Comparison of ENCODE assay signal across 8 cellular contexts in the genomic region with DNA sequence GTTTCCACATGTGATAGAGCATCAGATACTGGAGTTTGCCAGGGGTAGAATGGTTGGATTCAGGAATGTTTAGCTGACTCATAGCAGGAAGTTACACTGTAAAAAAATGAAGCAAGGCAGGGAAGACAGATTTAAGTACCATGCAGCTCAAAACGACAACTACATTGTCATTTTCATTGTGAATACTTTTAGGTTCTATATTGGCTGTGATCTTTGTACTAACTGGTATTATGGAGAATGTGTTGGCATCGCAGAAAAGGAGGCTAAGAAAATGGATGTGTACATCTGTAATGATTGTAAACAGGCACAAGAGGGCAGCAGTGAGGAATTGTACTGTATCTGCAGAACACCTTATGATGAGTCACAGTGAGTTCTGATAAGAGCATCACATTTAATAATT. TPM values are rescaled to one million over a fixed set of nuclear protein-coding genes. Genes with fewer than 3 reads are reported as not detected.
DNase-seq lines count a peak whose midpoint lies in the region; ATAC-seq and TF ChIP-seq lines count a peak whose summit lies in the region.
"Not testable (repeated sequence)": the region's sequence is repeated elsewhere in the genome, so short reads cannot be mapped to it uniquely, and the experiment has no call there.

No MANE protein-coding gene starts in this region.

- not testable (repeated sequence) for H3K4me3 Mint-ChIP-seq in activated T-helper 17 cell treated with anti-CD3 and anti-CD28 coated beads, Interleukin-2, amount 50 U/mL, for 72 hours
- peak overlapping the region; percentile 11 to 50 for H3K4me3 Mint-ChIP-seq in stimulated activated naive B cell treated with anti-CD40 and anti-IgM and Interleukin-4, amounts not matched to agents 10 μg/mL and 1 μg/mL and 100 μg/mL, for 72 hours

- peak; percentile 53 for TF ChIP-seq RAD21 in HCT116 (IDR thresholded peaks at IDR 0.05; ENCODE audit: low read depth)

- not testable (repeated sequence) for H3K9me3 Mint-ChIP-seq in activated T-helper 17 cell treated with anti-CD3 and anti-CD28 coated beads, Interleukin-2, amount 50 U/mL, for 72 hours; stimulated activated naive B cell treated with anti-CD40 and anti-IgM and Interleukin-4, amounts not matched to agents 10 μg/mL and 1 μg/mL and 100 μg/mL, for 72 hours

- H2AFZ ChIP-seq in HCT116 (ENCODE audit: low read depth, low read length, poor library complexity, severe bottlenecking): not testable (repeated sequence)

- RAD21 ChIA-PET in HCT116 (lab: Charles Lee; ENCODE audit: low non-redundant PET in 1 of 2, low total read pairs in 2 of 2, uncharacterized antibody in 2 of 2, unreplicated experiment in 2 of 2): not testable (repeated sequence)

- H3K36me3 ChIP-seq in HCT116 (ENCODE audit: control insufficient read depth in 1 of 2, insufficient read depth in 2 of 2, low read length in 2 of 2): not testable (repeated sequence)

- H3K9me3 ChIP-seq in HCT116 (ENCODE audit: control insufficient read depth in 1 of 2, insufficient read depth in 1 of 2, low read depth in 1 of 2, low read length in 2 of 2): not testable (repeated sequence)

- not testable (repeated sequence) for H3K4me3 ChIP-seq in HCT116 (replicated peaks in 1 of 2; ENCODE audit: low read depth in 1 of 2, low read length in 2 of 2)

- DNase-seq in DMS114 treated with DMSO at 0.1 percent for 48 hours (lab: John Stamatoyannopoulos, UW; ENCODE audit: unreplicated experiment) (peak; percentile 65), HCT116 (ENCODE audit: low read depth, low spot score) (peak; percentile 79), NCI-H1930 (lab: John Stamatoyannopoulos, UW) (peak; percentile 3 to 26), SK-MEL-5 (ENCODE audit: low read depth, low spot score) (peak; percentile 90), fibroblast of gingiva (ENCODE audit: low read depth) (peak; percentile 31), mucosa of gallbladder (ENCODE audit: low spot score) (peak; percentile 77)
- peak; percentile 53 for DNase-seq in stimulated activated naive B cell treated with anti-CD40 and anti-IgM and Interleukin-4, amounts not matched to agents 10 μg/mL and 1 μg/mL and 100 μg/mL, for 72 hours

- H3K4me2 ChIP-seq in HCT116 (ENCODE audit: low read length): peak overlapping the region; percentile 52

- H3K27me3 Mint-ChIP-seq in activated T-helper 17 cell treated with anti-CD3 and anti-CD28 coated beads, Interleukin-2, amount 50 U/mL, for 72 hours; stimulated activated naive B cell treated with anti-CD40 and anti-IgM and Interleukin-4, amounts not matched to agents 10 μg/mL and 1 μg/mL and 100 μg/mL, for 72 hours: not testable (repeated sequence)

- intact Hi-C loops in HCT116 (cut with micrococcal nuclease): not testable (repeated sequence)

- H3K4me1 Mint-ChIP-seq in activated T-helper 17 cell treated with anti-CD3 and anti-CD28 coated beads, Interleukin-2, amount 50 U/mL, for 72 hours: peaks cover 12% of the 10 kb centered on the region
- H3K4me1 Mint-ChIP-seq in stimulated activated naive B cell treated with anti-CD40 and anti-IgM and Interleukin-4, amounts not matched to agents 10 μg/mL and 1 μg/mL and 100 μg/mL, for 72 hours: peaks cover 13 to 22% of the 10 kb centered on the region in 2 donors

- peak; percentile 40 to 65 (median 52) for TF ChIP-seq CTCF in HCT116 (IDR thresholded peaks at IDR 0.05 in 2 of 3, conservative IDR thresholded peaks at IDR 0.05 in 1 of 3; ENCODE audit: borderline replicate concordance in 1 of 3, insufficient read depth in 1 of 3, low read depth in 2 of 3, low read length in 2 of 3)

- H3K9ac ChIP-seq in HCT116 (ENCODE audit: low read length): not testable (repeated sequence)

- in situ Hi-C loops in SK-MEL-5 (cut with HindIII; ENCODE audit: low pct_unique_long_range_greater_than_20kb, low sequenced_read_pairs): not testable (repeated sequence)

- H3K27ac ChIP-seq in HCT116 (ENCODE audit: low read depth, low read length): peak overlapping the region; percentile 62; the same call in 1 of the 2 replicates

- TF ChIP-seq POLR2A in HCT116 (IDR thresholded peaks at IDR 0.05; ENCODE audit: borderline replicate concordance, extremely low read depth, insufficient read depth, insufficient read length): not testable (repeated sequence)

- not testable (repeated sequence) for H3K79me2 ChIP-seq in HCT116 (ENCODE audit: insufficient read depth, low read length)

- POLR2A ChIA-PET in HCT116 (lab: Charles Lee): not testable (repeated sequence)

- not testable (repeated sequence) for H3K27ac Mint-ChIP-seq in activated T-helper 17 cell treated with anti-CD3 and anti-CD28 coated beads, Interleukin-2, amount 50 U/mL, for 72 hours
- H3K27ac Mint-ChIP-seq in stimulated activated naive B cell treated with anti-CD40 and anti-IgM and Interleukin-4, amounts not matched to agents 10 μg/mL and 1 μg/mL and 100 μg/mL, for 72 hours: peak overlapping the region; percentile 63

- not testable (repeated sequence) for H4K20me1 ChIP-seq in HCT116 (ENCODE audit: insufficient read depth)

- not testable (repeated sequence) for BruUV-seq in HCT116 (replicated peaks; lab: Mats Ljungman, UMichigan)

- not testable (repeated sequence) for H3K27me3 ChIP-seq in HCT116 (ENCODE audit: insufficient read depth, low read length)

- peak; percentile 89 for ATAC-seq in HCT116
- ATAC-seq in activated T-helper 17 cell treated with anti-CD3 and anti-CD28 coated beads, Interleukin-2, amount 50 U/mL, for 72 hours (replicated peaks): peak; percentile 63
- ATAC-seq in stimulated activated naive B cell treated with anti-CD40 and anti-IgM and Interleukin-4, amounts not matched to agents 10 μg/mL and 1 μg/mL and 100 μg/mL, for 72 hours (replicated peaks): peak; percentile 60 to 73

- H3K36me3 Mint-ChIP-seq in activated T-helper 17 cell treated with anti-CD3 and anti-CD28 coated beads, Interleukin-2, amount 50 U/mL, for 72 hours (ENCODE audit: low read depth); stimulated activated naive B cell treated with anti-CD40 and anti-IgM and Interleukin-4, amounts not matched to agents 10 μg/mL and 1 μg/mL and 100 μg/mL, for 72 hours: not testable (repeated sequence)

- H3K4me1 ChIP-seq in HCT116 (ENCODE audit: control insufficient read depth in 1 of 2, insufficient read depth in 2 of 2, low read length in 2 of 2): peaks cover 6 to 17% of the 10 kb centered on the region in 2 experiments; a peak in 2 of 4 replicates

- not testable (repeated sequence) for H3K9me2 ChIP-seq in HCT116 (ENCODE audit: insufficient read depth)

- CTCF ChIA-PET in HCT116 (lab: Charles Lee): not testable (repeated sequence)

TF ChIP-seq in HCT116, 20 proteins besides CTCF, POLR2A, EP300 and RAD21:
- TF ChIP-seq JUND (IDR thresholded peaks at IDR 0.05): peak; percentile 60; the same call in 1 of the 2 replicates
- peak; percentile 22; the same call in 1 of the 2 replicates for TF ChIP-seq CBX3 (IDR thresholded peaks at IDR 0.05; ENCODE audit: low read depth)
- TF ChIP-seq FOSL1 (IDR thresholded peaks at IDR 0.05; ENCODE audit: low read depth): peak; percentile 49

RNA-seq across cellular contexts. Expression of gene LRRC37A3, which starts 8.2 kb away (rescaled TPM):
- 7.7 TPM for total RNA-seq in HCT116 (2021; ENCODE audit: unreplicated experiment)
- polyA plus RNA-seq in HCT116 (2012): 1.5 and 3.0 TPM in 2 replicates
- total RNA-seq in SK-MEL-5 (2014; rRNA removed; shearing (Covaris generic)): 3.0 and 4.2 TPM in 2 replicates
- 0.65 and 1.0 TPM in 2 replicates for polyA plus RNA-seq in SK-MEL-5 (2015; cell fraction: cytosol; rRNA removed)
- polyA plus RNA-seq in SK-MEL-5 (2015; cell fraction: nucleus; rRNA removed): 7.7 and 10.0 TPM in 2 replicates
- 10 to 100 TPM; 10.1 to 17.4 TPM for total RNA-seq in activated T-helper 17 cell treated with anti-CD3 and anti-CD28 coated beads, Interleukin-2, amount 50 U/mL, for 72 hours
- 11.7 TPM for total RNA-seq in mucosa of gallbladder

Comparison
In these comparisons a context has a peak if more than half of its experiments do, and no peak if none do; other contexts are left out.
1. DNase-seq: peak in every context shown above with its lines; median percentile 90 in SK-MEL-5; 79 in HCT116; 77 in mucosa of gallbladder; 65 in DMS114 treated with DMSO at 0.1 percent for 48 hours; 53 in stimulated activated naive B cell treated with anti-CD40 and anti-IgM and Interleukin-4, amounts not matched to agents 10 μg/mL and 1 μg/mL and 100 μg/mL, for 72 hours; 31 in fibroblast of gingiva; 14 in NCI-H1930.